Comparison of ENCODE assay signal across 19 cellular contexts in the genomic region with DNA sequence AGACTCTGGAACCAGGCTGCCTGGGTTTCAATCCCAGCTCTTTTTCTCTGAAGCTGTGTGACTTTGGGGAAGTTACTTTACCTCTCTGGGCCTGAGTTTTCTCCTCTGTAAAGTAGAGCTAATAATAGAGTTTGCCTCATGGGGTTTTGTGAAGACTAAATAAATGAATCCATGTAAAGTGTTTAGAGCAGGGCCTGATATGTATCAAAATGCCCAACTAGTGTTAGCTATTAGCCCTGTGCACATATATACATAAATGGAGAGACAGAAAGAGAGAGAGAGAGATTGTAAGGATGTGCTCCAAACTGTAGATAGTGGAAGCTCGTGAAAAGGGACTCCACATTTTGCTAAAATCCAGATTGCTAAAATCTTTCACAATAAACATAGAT. TPM values are rescaled to one million over a fixed set of nuclear protein-coding genes. Genes with fewer than 3 reads are reported as not detected.
DNase-seq lines count a peak whose midpoint lies in the region; ATAC-seq, FAIRE-seq and TF ChIP-seq lines count a peak whose summit lies in the region.
"Had no signal": no experiment of that assay in that cellular context is flagged by ENCODE, and none has a peak within 500 bp of the region (broad histone marks: within the 10 kb centered on the region; RNA-seq: fewer than 3 reads in every experiment).

No MANE protein-coding gene starts in this region.

- peaks cover 17% of the 10 kb centered on the region for H3K4me1 ChIP-seq in PC-9 (replicated peaks; ENCODE audit: insufficient read depth)
- H3K4me1 ChIP-seq in astrocyte (ENCODE audit: insufficient read depth, low read length): peaks cover 41% of the 10 kb centered on the region

- CTCF ChIA-PET in PC-9 (lab: Charles Lee): interaction anchor here (0.6 kb wide), 2 partner anchors 44 to 260 kb away, joined by 3 to 8 read pairs; no protein-coding TSS in a partner anchor

- peaks cover 2 to 7% of the 10 kb centered on the region in 2 donors for H3K9me3 Mint-ChIP-seq in activated T-cell treated with anti-CD3 and anti-CD28 coated beads, Interleukin-2, amount 50 U/mL, for 72 hours
- peaks cover 6% of the 10 kb centered on the region for H3K9me3 Mint-ChIP-seq in astrocyte (ENCODE audit: unreplicated experiment)
- peaks cover 8% of the 10 kb centered on the region for H3K9me3 Mint-ChIP-seq in stimulated activated effector memory CD8-positive, alpha-beta T cell treated with anti-CD3 and anti-CD28 coated beads, Interleukin-12 subunit alpha, Interleukin-12 subunit beta, amount 100 ng/mL, for 72 hours

- H3K36me3 ChIP-seq in PC-9 (ENCODE audit: low read depth) (no peaks in the 10 kb centered on the region), astrocyte (ENCODE audit: insufficient read depth, low read length) (no peaks in the 10 kb centered on the region)

- H3K27me3 Mint-ChIP-seq in activated T-cell treated with anti-CD3 and anti-CD28 coated beads, Interleukin-2, amount 50 U/mL, for 72 hours (ENCODE audit: low read depth): no peaks in the 10 kb centered on the region
- H3K27me3 Mint-ChIP-seq in astrocyte (ENCODE audit: low read depth, unreplicated experiment): no peaks in the 10 kb centered on the region

- H4K20me1 ChIP-seq in PC-9 (ENCODE audit: insufficient read depth) (no peaks in the 10 kb centered on the region), astrocyte (ENCODE audit: insufficient read depth, low read length) (no peaks in the 10 kb centered on the region)

- peak overlapping the region in 1 of 2 donors; percentile 51 for H3K4me3 Mint-ChIP-seq in activated T-cell treated with anti-CD3 and anti-CD28 coated beads, Interleukin-2, amount 50 U/mL, for 72 hours
- H3K4me3 Mint-ChIP-seq in astrocyte (ENCODE audit: unreplicated experiment): no peak overlapping the region
- no peak overlapping the region for H3K4me3 Mint-ChIP-seq in stimulated activated effector memory CD8-positive, alpha-beta T cell treated with anti-CD3 and anti-CD28 coated beads, Interleukin-12 subunit alpha, Interleukin-12 subunit beta, amount 100 ng/mL, for 72 hours
- H3K4me3 Mint-ChIP-seq: CD8-positive, alpha-beta T cell had no signal

- intact Hi-C loops in PC-9 (cut with micrococcal nuclease; ENCODE audit: unreplicated experiment): loop anchor here (5.0 kb wide), 1 partner anchor 46 kb away; a partner anchor contains a TSS

- peaks cover 5 to 10% of the 10 kb centered on the region in 2 donors for H3K36me3 Mint-ChIP-seq in activated T-cell treated with anti-CD3 and anti-CD28 coated beads, Interleukin-2, amount 50 U/mL, for 72 hours (ENCODE audit: insufficient read depth in 2 of 2)
- H3K36me3 Mint-ChIP-seq in astrocyte (ENCODE audit: low read depth, unreplicated experiment): peaks cover 1% of the 10 kb centered on the region
- H3K36me3 Mint-ChIP-seq in stimulated activated effector memory CD8-positive, alpha-beta T cell treated with anti-CD3 and anti-CD28 coated beads, Interleukin-12 subunit alpha, Interleukin-12 subunit beta, amount 100 ng/mL, for 72 hours: peaks cover 7% of the 10 kb centered on the region
- H3K36me3 Mint-ChIP-seq: CD8-positive, alpha-beta T cell had no signal

- peaks cover 50% of the 10 kb centered on the region for H3K4me1 Mint-ChIP-seq in activated T-cell treated with anti-CD3 and anti-CD28 coated beads, Interleukin-2, amount 50 U/mL, for 72 hours (ENCODE audit: low read depth)
- H3K4me1 Mint-ChIP-seq in astrocyte (ENCODE audit: low read depth, unreplicated experiment): peaks cover 31% of the 10 kb centered on the region
- H3K4me1 Mint-ChIP-seq in stimulated activated effector memory CD8-positive, alpha-beta T cell treated with anti-CD3 and anti-CD28 coated beads, Interleukin-12 subunit alpha, Interleukin-12 subunit beta, amount 100 ng/mL, for 72 hours: peaks cover 28% of the 10 kb centered on the region

- H3F3A ChIP-seq in PC-9 (ENCODE audit: insufficient read depth, low read depth): peaks cover 14% of the 10 kb centered on the region

- H3K4me2 ChIP-seq in PC-9: no peak overlapping the region
- H3K4me2 ChIP-seq in astrocyte (ENCODE audit: low read length): no peak overlapping the region

- no peaks in the 10 kb centered on the region for H3K9me2 ChIP-seq in PC-9 (ENCODE audit: insufficient read depth)

- no TSS peak for BruUV-seq in PC-9 (replicated peaks; lab: Mats Ljungman, UMichigan)

- H3K79me2 ChIP-seq in PC-9 (ENCODE audit: low read depth) (no peaks in the 10 kb centered on the region), astrocyte (ENCODE audit: insufficient read depth, low read length) (no peaks in the 10 kb centered on the region)

- H3K27ac ChIP-seq in PC-9: peak overlapping the region; percentile 83
- no peak overlapping the region for H3K27ac ChIP-seq in astrocyte (ENCODE audit: low read depth, low read length)

- H3K9ac ChIP-seq in astrocyte (ENCODE audit: low read length): no peak overlapping the region

- no peaks in the 10 kb centered on the region for H3K9me3 ChIP-seq in PC-9 (ENCODE audit: insufficient read depth, low read depth)
- H3K9me3 ChIP-seq in astrocyte (ENCODE audit: insufficient read depth, low read depth, low read length): no peaks in the 10 kb centered on the region

- no peak for ATAC-seq in activated T-cell treated with anti-CD3 and anti-CD28 coated beads, Interleukin-2, amount 50 U/mL, for 72 hours (replicated peaks in 1 of 2)
- no peak for ATAC-seq in stimulated activated effector memory CD8-positive, alpha-beta T cell treated with anti-CD3 and anti-CD28 coated beads, Interleukin-12 subunit alpha, Interleukin-12 subunit beta, amount 100 ng/mL, for 72 hours
- no peak for ATAC-seq in HG02885 (IDR thresholded peaks at IDR 0.05; ENCODE audit: poor library complexity, unreplicated experiment)
- ATAC-seq: CD8-positive, alpha-beta T cell had no signal

- H3K4me3 ChIP-seq in PC-9: no peak overlapping the region
- no peak overlapping the region for H3K4me3 ChIP-seq in astrocyte (ENCODE audit: insufficient read depth, low read depth, low read length)

- DNase-seq in activated T-cell treated with anti-CD3 and anti-CD28 coated beads, Interleukin-2, amount 50 U/mL, for 72 hours: no peak
- DNase-seq in activated T-cell treated with anti-CD3 and anti-CD28 coated beads, Interleukin-2, amount 50 U/mL, for 1 hour: no peak
- no peak for DNase-seq in PC-9
- no peak for DNase-seq in astrocyte (ENCODE audit: low read depth)
- no peak for DNase-seq in stimulated activated effector memory CD8-positive, alpha-beta T cell treated with anti-CD3 and anti-CD28 coated beads, Interleukin-12 subunit alpha, Interleukin-12 subunit beta, amount 100 ng/mL, for 72 hours (ENCODE audit: low spot score in 2 of 2)
- no peak for DNase-seq in HuH-7.5 (ENCODE audit: low spot score)
- no peak for DNase-seq in NCI-H1417 (lab: John Stamatoyannopoulos, UW)
- DNase-seq: 8988T; CD8-positive, alpha-beta T cell; DMS79 treated with DMSO at 0.1 percent for 48 hours; MV-4-11; NCI-H1436; NCI-H2029; NCI-H2171; NCI-H446; NK-92 treated with Interleukin-12 subunit alpha and Interleukin-12 subunit beta, amount 100 ng/mL, for 24 hours; RPMI8226 had no signal

- H3K27me3 ChIP-seq in PC-9 (ENCODE audit: insufficient read depth, low read depth) (no peaks in the 10 kb centered on the region), astrocyte (ENCODE audit: insufficient read depth, low read length) (no peaks in the 10 kb centered on the region)

- POLR2A ChIA-PET in PC-9 (lab: Charles Lee; ENCODE audit: unreplicated experiment): no interaction called here

- H2AFZ ChIP-seq in PC-9: no peak overlapping the region
- H2AFZ ChIP-seq in astrocyte (ENCODE audit: low read depth, low read length): no peak overlapping the region

- FAIRE-seq in astrocyte (lab: Jason Lieb, UNC): no peak
- FAIRE-seq: D721Med had no signal

- H3K27ac Mint-ChIP-seq in activated T-cell treated with anti-CD3 and anti-CD28 coated beads, Interleukin-2, amount 50 U/mL, for 72 hours: peak overlapping the region; percentile 47
- H3K27ac Mint-ChIP-seq in astrocyte (ENCODE audit: unreplicated experiment): peak overlapping the region; percentile 75
- H3K27ac Mint-ChIP-seq in stimulated activated effector memory CD8-positive, alpha-beta T cell treated with anti-CD3 and anti-CD28 coated beads, Interleukin-12 subunit alpha, Interleukin-12 subunit beta, amount 100 ng/mL, for 72 hours: peak overlapping the region; percentile 30
- H3K27ac Mint-ChIP-seq: CD8-positive, alpha-beta T cell had no signal

- no peak for TF ChIP-seq CTCF in PC-9 (conservative IDR thresholded peaks at IDR 0.05)
- TF ChIP-seq CTCF in astrocyte (IDR thresholded peaks at IDR 0.05; ENCODE audit: insufficient read depth, low read depth, low read length): no peak

RNA-seq across cellular contexts. Expression of a gene that starts 44.8 kb away (rescaled TPM):
- total RNA-seq in activated T-cell treated with anti-CD3 and anti-CD28 coated beads, Interleukin-2, amount 50 U/mL, for 72 hours: 10 to 100 TPM; 81.5 to 82.3 TPM
- 61.1 and 82.8 TPM in 2 replicates for total RNA-seq in PC-9 (2021)
- 97.7 and 99.5 TPM in 2 replicates for total RNA-seq in astrocyte
